1 cellular context compared by ENCODE assay signal in the genomic region with DNA sequence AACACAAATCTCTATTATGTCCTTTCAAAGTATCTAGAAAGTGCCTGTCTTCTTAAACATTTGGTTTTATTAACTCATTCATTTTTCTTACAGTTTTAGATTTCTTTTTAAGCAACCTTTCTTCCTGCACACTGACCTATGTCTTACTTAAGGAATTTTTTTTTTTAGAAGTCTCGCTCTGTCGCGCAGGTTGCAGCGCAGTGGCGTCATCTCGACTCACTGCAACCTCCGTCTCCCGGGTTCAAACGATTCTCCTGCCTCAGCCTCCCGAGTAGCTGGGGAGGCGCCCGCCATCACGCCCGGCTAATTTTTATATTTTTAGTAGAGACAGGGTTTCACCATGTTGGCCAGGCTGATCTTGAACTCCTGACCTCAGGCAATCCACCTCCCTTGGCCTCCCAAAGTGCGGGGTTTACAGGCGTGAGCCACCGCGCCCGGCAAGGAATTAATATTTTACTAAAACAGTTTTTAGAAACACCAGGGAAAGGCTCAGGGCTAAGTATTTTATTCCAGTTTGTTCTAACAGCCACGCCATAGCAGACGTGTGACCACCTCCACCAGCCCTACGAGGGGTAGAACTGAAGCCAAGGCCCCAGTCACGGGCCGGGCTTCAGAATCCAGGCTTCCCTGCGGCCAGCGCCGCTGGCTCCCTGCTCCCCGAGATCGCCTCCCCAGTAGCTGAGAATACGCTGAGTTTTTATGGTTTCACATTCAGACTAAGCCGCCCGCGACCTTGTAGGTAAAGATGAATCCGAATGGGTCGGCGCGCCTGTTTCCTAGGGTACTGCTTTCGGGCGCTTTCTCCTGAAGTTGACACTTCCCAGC.
TF ChIP-seq lines count a peak whose summit lies in the region.

No MANE protein-coding gene starts in this region.

TF ChIP-seq in K562, 482 proteins besides CTCF, POLR2A, EP300 and RAD21 (continued from another document):
- TF ChIP-seq USF2 (CRISPR knock-in tag; IDR thresholded peaks at IDR 0.05): no peak
- no peak for TF ChIP-seq POLR2G (IDR thresholded peaks at IDR 0.05; ENCODE audit: low read depth, low read length)
- TF ChIP-seq CREM (IDR thresholded peaks at IDR 0.05; ENCODE audit: low read depth): no peak; the same call in 1 of the 2 replicates
- no peak for TF ChIP-seq SREBF2 (CRISPR knock-in tag; IDR thresholded peaks at IDR 0.05)
- no peak for TF ChIP-seq FOXJ2 (tag; IDR thresholded peaks at IDR 0.05)
- no peak for TF ChIP-seq MNT (conservative IDR thresholded peaks at IDR 0.05)
- no peak for TF ChIP-seq SRSF1 (IDR thresholded peaks at IDR 0.05; ENCODE audit: low read depth, low read length)
- TF ChIP-seq RFX7 (CRISPR knock-in tag; IDR thresholded peaks at IDR 0.05): 0 out of 2 replicates have a peak, but pooled peaks have one; percentile 48
- TF ChIP-seq ZNF3 (CRISPR knock-in tag; IDR thresholded peaks at IDR 0.05): no peak
- TF ChIP-seq, protein P1, sequence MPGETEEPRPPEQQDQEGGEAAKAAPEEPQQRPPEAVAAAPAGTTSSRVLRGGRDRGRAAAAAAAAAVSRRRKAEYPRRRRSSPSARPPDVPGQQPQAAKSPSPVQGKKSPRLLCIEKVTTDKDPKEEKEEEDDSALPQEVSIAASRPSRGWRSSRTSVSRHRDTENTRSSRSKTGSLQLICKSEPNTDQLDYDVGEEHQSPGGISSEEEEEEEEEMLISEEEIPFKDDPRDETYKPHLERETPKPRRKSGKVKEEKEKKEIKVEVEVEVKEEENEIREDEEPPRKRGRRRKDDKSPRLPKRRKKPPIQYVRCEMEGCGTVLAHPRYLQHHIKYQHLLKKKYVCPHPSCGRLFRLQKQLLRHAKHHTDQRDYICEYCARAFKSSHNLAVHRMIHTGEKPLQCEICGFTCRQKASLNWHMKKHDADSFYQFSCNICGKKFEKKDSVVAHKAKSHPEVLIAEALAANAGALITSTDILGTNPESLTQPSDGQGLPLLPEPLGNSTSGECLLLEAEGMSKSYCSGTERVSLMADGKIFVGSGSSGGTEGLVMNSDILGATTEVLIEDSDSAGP (CRISPR knock-in tag; IDR thresholded peaks at IDR 0.05): no peak
- TF ChIP-seq BRD4 (IDR thresholded peaks at IDR 0.05): peak; percentile 85
- TF ChIP-seq HES1 (IDR thresholded peaks at IDR 0.05; ENCODE audit: low read depth): no peak
- peak in 1 of 2 experiments; percentile 68; a peak in 3 of 4 replicates for TF ChIP-seq KDM1A (IDR thresholded peaks at IDR 0.05)
- TF ChIP-seq ASH1L (IDR thresholded peaks at IDR 0.05; ENCODE audit: borderline replicate concordance, low read depth, partially characterized antibody): no peak
- peak; percentile 49; the same call in 1 of the 2 replicates for TF ChIP-seq CEBPB (tag; IDR thresholded peaks at IDR 0.05)
- TF ChIP-seq HMG20A (CRISPR knock-in tag; conservative IDR thresholded peaks at IDR 0.05): no peak
- no peak for TF ChIP-seq RERE (CRISPR knock-in tag; IDR thresholded peaks at IDR 0.05; ENCODE audit: borderline replicate concordance)
- TF ChIP-seq SIRT6 (IDR thresholded peaks at IDR 0.05; ENCODE audit: low read depth, low read length): no peak
- TF ChIP-seq GABPA (tag; conservative IDR thresholded peaks at IDR 0.05; ENCODE audit: low read depth): 0 out of 2 replicates have a peak, but pooled peaks have one; percentile 49
- peak in 1 of 2 experiments; percentile 33; a peak in 1 of 4 replicates for TF ChIP-seq CSDE1 (IDR thresholded peaks at IDR 0.05)
- TF ChIP-seq, protein P2, sequence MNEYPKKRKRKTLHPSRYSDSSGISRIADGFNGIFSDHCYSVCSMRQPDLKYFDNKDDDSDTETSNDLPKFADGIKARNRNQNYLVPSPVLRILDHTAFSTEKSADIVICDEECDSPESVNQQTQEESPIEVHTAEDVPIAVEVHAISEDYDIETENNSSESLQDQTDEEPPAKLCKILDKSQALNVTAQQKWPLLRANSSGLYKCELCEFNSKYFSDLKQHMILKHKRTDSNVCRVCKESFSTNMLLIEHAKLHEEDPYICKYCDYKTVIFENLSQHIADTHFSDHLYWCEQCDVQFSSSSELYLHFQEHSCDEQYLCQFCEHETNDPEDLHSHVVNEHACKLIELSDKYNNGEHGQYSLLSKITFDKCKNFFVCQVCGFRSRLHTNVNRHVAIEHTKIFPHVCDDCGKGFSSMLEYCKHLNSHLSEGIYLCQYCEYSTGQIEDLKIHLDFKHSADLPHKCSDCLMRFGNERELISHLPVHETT (CRISPR knock-in tag; conservative IDR thresholded peaks at IDR 0.05 in 1 of 2, IDR thresholded peaks at IDR 0.05 in 1 of 2): no peak
- TF ChIP-seq ZFP36 (IDR thresholded peaks at IDR 0.05; ENCODE audit: low read depth, low read length, partially characterized antibody): no peak
- peak; percentile 56; the same call in 1 of the 2 replicates for TF ChIP-seq MEF2D (tag; conservative IDR thresholded peaks at IDR 0.05; ENCODE audit: low read depth)
- 0 out of 2 replicates have a peak, but pooled peaks have one; percentile 12 for TF ChIP-seq CC2D1A (IDR thresholded peaks at IDR 0.05)
